In the genomic region with DNA sequence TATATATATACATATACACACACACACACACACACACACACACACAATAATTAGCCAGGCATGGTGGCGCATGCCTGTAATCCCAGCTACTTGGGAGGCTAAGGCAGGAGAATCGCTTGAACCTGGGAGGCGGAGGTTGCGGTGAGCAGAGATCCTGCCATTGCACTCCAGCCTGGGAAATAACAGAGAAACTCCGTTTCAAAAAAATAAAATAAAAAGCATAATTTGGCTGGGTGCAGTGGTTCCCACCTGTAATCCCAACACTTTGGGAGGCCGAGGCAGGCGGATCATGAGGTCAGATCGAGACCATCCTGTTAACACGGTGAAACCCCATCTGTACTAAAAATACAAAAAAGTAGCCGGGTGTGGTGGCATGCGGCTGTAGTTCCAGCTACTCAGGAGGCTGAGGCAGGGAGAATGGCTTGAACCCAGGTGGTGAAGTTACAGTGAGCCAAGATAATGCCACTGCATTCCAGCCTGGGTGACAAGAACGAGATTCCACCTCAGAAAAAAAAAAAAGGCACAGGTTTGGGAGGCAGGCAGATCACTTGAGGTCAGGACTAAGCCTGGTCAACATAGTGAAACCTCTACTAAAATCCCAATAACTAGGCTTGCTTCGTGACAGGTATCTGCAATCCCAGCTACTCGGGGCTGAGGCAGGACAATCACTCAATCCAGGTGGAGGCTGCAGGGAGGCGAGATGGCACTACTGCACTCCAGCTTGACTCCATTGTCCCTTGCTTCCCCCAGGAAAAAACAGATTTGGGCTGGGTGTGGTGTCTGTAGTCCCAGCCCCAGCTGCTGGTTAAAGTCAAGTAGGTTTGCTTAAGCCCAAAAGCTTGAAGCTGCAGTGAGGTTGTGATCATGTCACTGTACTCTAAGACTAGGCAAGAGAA, we compare ENCODE assay signal across 1 cellular context.
TF ChIP-seq lines count a peak whose summit lies in the region.

No MANE protein-coding gene starts in this region.

TF ChIP-seq in K562, 482 proteins besides CTCF, POLR2A, EP300 and RAD21 (continued from another document and continues in another):
- TF ChIP-seq BCLAF1 (IDR thresholded peaks at IDR 0.05; ENCODE audit: borderline replicate concordance in 1 of 2, control insufficient read depth in 1 of 2, low read depth in 2 of 2, low read length in 1 of 2) = peak; percentile 25 to 56; a peak in 2 of 4 replicates
- TF ChIP-seq NFXL1 (CRISPR knock-in tag; IDR thresholded peaks at IDR 0.05) = 0 out of 2 replicates have a peak, but pooled peaks have one; percentile 24
- no peak for TF ChIP-seq CUX1 (CRISPR knock-in tag; IDR thresholded peaks at IDR 0.05)
- no peak for TF ChIP-seq PHB (CRISPR knock-in tag; IDR thresholded peaks at IDR 0.05)
- TF ChIP-seq HDAC6 (IDR thresholded peaks at IDR 0.05; ENCODE audit: low read depth, low read length) = no peak
- no peak for TF ChIP-seq ID3 (CRISPR knock-in tag; IDR thresholded peaks at IDR 0.05)
- TF ChIP-seq ID3 (tag; IDR thresholded peaks at IDR 0.05) = no peak
- TF ChIP-seq TCFL5 (CRISPR knock-in tag; conservative IDR thresholded peaks at IDR 0.05) = no peak
- TF ChIP-seq CTBP1 (IDR thresholded peaks at IDR 0.05; ENCODE audit: borderline replicate concordance) = peak; percentile 44; the same call in 1 of the 2 replicates
- no peak for TF ChIP-seq SMARCA4 (IDR thresholded peaks at IDR 0.05)
- TF ChIP-seq ZNF395 (CRISPR knock-in tag; IDR thresholded peaks at IDR 0.05) = no peak
- no peak for TF ChIP-seq CHD1 (IDR thresholded peaks at IDR 0.05; ENCODE audit: low read length)
- TF ChIP-seq, protein P1, sequence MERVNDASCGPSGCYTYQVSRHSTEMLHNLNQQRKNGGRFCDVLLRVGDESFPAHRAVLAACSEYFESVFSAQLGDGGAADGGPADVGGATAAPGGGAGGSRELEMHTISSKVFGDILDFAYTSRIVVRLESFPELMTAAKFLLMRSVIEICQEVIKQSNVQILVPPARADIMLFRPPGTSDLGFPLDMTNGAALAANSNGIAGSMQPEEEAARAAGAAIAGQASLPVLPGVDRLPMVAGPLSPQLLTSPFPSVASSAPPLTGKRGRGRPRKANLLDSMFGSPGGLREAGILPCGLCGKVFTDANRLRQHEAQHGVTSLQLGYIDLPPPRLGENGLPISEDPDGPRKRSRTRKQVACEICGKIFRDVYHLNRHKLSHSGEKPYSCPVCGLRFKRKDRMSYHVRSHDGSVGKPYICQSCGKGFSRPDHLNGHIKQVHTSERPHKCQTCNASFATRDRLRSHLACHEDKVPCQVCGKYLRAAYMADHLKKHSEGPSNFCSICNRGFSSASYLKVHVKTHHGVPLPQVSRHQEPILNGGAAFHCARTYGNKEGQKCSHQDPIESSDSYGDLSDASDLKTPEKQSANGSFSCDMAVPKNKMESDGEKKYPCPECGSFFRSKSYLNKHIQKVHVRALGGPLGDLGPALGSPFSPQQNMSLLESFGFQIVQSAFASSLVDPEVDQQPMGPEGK (CRISPR knock-in tag; IDR thresholded peaks at IDR 0.05; ENCODE audit: borderline replicate concordance) = no peak
- TF ChIP-seq ZFP91 (CRISPR knock-in tag; IDR thresholded peaks at IDR 0.05) = no peak
- TF ChIP-seq FOSL1 (tag; conservative IDR thresholded peaks at IDR 0.05) = no peak
- no peak for TF ChIP-seq TSC22D4 (tag; IDR thresholded peaks at IDR 0.05)
- no peak for TF ChIP-seq NFATC3 (IDR thresholded peaks at IDR 0.05)
- no peak for TF ChIP-seq TARDBP (IDR thresholded peaks at IDR 0.05)
- no peak for TF ChIP-seq ESRRA (IDR thresholded peaks at IDR 0.05; ENCODE audit: borderline replicate concordance, low read depth)
- TF ChIP-seq EZH2 (IDR thresholded peaks at IDR 0.05; ENCODE audit: borderline replicate concordance, low read depth, low read length) = no peak
- TF ChIP-seq ZNF277 (CRISPR knock-in tag; IDR thresholded peaks at IDR 0.05; ENCODE audit: borderline replicate concordance) = no peak
- no peak for TF ChIP-seq SRSF1 (IDR thresholded peaks at IDR 0.05; ENCODE audit: low read depth, low read length)
- no peak for TF ChIP-seq CAMTA2 (CRISPR knock-in tag; conservative IDR thresholded peaks at IDR 0.05)
- TF ChIP-seq NELFE (IDR thresholded peaks at IDR 0.05; ENCODE audit: insufficient read depth, insufficient read length) = no peak
